8 cellular contexts compared by ENCODE assay signal in the genomic region with DNA sequence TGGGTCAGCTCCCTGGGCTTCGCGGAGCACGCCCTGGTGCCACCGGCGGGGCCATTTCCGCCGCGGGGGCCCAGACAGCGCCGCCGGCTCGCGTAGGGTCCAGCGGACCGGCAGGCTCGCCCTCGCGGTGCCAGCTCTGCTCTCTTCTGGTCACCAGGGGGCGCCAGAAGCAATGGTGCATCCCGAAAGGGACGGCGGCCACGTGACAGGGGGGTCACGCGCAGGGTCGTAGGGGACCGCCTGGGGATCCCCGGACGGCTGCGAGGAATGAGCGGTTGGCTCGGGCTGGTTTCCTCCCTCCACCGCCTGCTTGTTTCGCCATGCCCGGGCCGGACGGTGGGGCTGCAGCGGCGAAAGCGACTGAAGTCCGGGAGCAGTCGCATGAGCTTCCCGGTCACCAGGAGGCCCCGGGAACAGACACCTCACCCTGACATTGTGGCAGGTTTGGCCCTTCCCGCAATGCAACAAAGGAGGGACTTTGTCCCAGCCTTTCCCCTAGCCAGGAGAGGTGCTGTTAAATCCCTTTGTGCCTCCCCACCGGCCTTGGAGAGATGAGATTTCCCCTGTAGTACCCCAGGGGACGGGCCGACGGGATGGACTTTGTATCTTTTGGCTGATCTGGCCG. TPM values are rescaled to one million over a fixed set of nuclear protein-coding genes. Genes with fewer than 3 reads are reported as not detected.
DNase-seq lines count a peak whose midpoint lies in the region; ATAC-seq and TF ChIP-seq lines count a peak whose summit lies in the region.

No MANE protein-coding gene starts in this region.

- WGBS in lower leg skin, 2 donors: 15 to 33% methylated on average over 15 to 47 of the region's 50 CpGs

- ATAC-seq in GM21619 (IDR thresholded peaks at IDR 0.05; ENCODE audit: unreplicated experiment): peak; percentile 88

- intact Hi-C loops in lower leg skin (cut with DNase I; ENCODE audit: low total_unique reads): no loop called here

- DNase-seq in CD1c-positive myeloid dendritic cell (ENCODE audit: extremely low spot score): peak; percentile 66
- peak; percentile 43 for DNase-seq in NCI-H2081 treated with DMSO at 0.1 percent for 48 hours (lab: John Stamatoyannopoulos, UW)
- peak; percentile 39 to 43 for DNase-seq in activated CD4-positive, alpha-beta T cell treated with anti-CD3 and anti-CD28 coated beads, Interleukin-2, amount 50 U/mL, for 4 hours
- peak; percentile 87 for DNase-seq in ecto neural progenitor cell (ENCODE audit: low spot score)
- DNase-seq in lower leg skin (ENCODE audit: low spot score in 2 of 2): peak; percentile 55 to 93
- DNase-seq in stimulated activated CD4-positive, alpha-beta T cell treated with anti-CD3 and anti-CD28 coated beads, Interleukin-4, amount 100 ng/mL, for 1 hour: peak; percentile 64
- DNase-seq in HPDE6-E6E7 (ENCODE audit: extremely low spot score): no peak

- TF ChIP-seq CTCF in lower leg skin (IDR thresholded peaks at IDR 0.05): no peak

- H3K4me3 ChIP-seq in lower leg skin (ENCODE audit: low read depth, poor library complexity, severe bottlenecking): no peak overlapping the region

- TF ChIP-seq POLR2A in lower leg skin (IDR thresholded peaks at IDR 0.05): no peak

RNA-seq across cellular contexts. Expression of a gene that starts 15.8 kb away (rescaled TPM):
- total RNA-seq in lower leg skin: under 1 TPM in 2 of 4 donors, not detected in 2; 0.17 to 0.29 TPM
